Comparison of ENCODE assay signal across 8 cellular contexts in genomic region chr1:201506573-201507567, GRCh38. TPM values are rescaled to one million over a fixed set of nuclear protein-coding genes. Genes with fewer than 3 reads are reported as not detected.
A peak's percentile ranks its signal among the peaks of the same experiment; 100 is the strongest.
DNase-seq lines count a peak whose midpoint lies in the region; ATAC-seq and TF ChIP-seq lines count a peak whose summit lies in the region.

Gene CSRP1, minus strand, starts transcription at chr1:201507123. Its CDS starts 10,820 bp downstream, at chr1:201496303.

- H3K4me1 ChIP-seq in ES-I3 (ENCODE audit: insufficient read depth, low read length) (peaks cover 47% of the 10 kb centered on the region), GM23338 (ENCODE audit: insufficient read depth) (peaks cover 34% of the 10 kb centered on the region), Loucy (ENCODE audit: insufficient read depth, low read length, poor library complexity, severe bottlenecking) (peaks cover 59% of the 10 kb centered on the region), cardiac muscle cell (ENCODE audit: low read depth) (peaks cover 45% of the 10 kb centered on the region)

- H3K4me2 ChIP-seq in GM23338 (peak within 1 kb of the TSS; percentile 95), Loucy (ENCODE audit: low read depth, low read length, poor library complexity, severe bottlenecking) (peak within 1 kb of the TSS; percentile 82)

- H3K27me3 ChIP-seq in GM23338 (ENCODE audit: insufficient read depth) (peaks cover 39% of the 10 kb centered on the region), Loucy (ENCODE audit: insufficient read depth, low read length, poor library complexity, severe bottlenecking) (no peaks in the 10 kb centered on the region), cardiac muscle cell (no peaks in the 10 kb centered on the region)

- H4K20me1 ChIP-seq in GM23338 (replicated peaks; ENCODE audit: insufficient read depth) (no peaks in the 10 kb centered on the region), Loucy (ENCODE audit: insufficient read depth, low read length, poor library complexity, severe bottlenecking) (peaks cover 5% of the 10 kb centered on the region)

- no peak within 1 kb of the TSS for H3K27ac Mint-ChIP-seq in GM23338
- peak within 1 kb of the TSS; percentile 91 for H3K27ac Mint-ChIP-seq in activated naive CD8-positive, alpha-beta T cell
- H3K27ac Mint-ChIP-seq in type B pancreatic cell = peak within 1 kb of the TSS; percentile 99

- H2AFZ ChIP-seq in GM23338 (peak within 1 kb of the TSS; percentile 98), Loucy (ENCODE audit: low read length) (peak within 1 kb of the TSS; percentile 91)

- ATAC-seq in GM23338 = peak; percentile 59

- H3K36me3 Mint-ChIP-seq in GM23338 (ENCODE audit: low read depth) (no peaks in the 10 kb centered on the region), type B pancreatic cell (no peaks in the 10 kb centered on the region)
- H3K36me3 Mint-ChIP-seq in activated naive CD8-positive, alpha-beta T cell = no peaks in the 10 kb centered on the region

- DNase-seq in GM23338 (ENCODE audit: low spot score) = peak; percentile 52
- peak; percentile 72 for DNase-seq in SKM-1 treated with dmso at 0.1 percent for 144 hours (lab: John Stamatoyannopoulos, UW; ENCODE audit: unreplicated experiment)
- DNase-seq in cardiac muscle cell (ENCODE audit: low read depth in 1 of 2, low spot score in 1 of 2) = peak; percentile 54 to 91
- DNase-seq in posterior cingulate gyrus = peak; percentile 77 to 99 (median 91)
- no peak for DNase-seq in type B pancreatic cell (ENCODE audit: extremely low spot score, unreplicated experiment)

- peaks cover 36% of the 10 kb centered on the region for H3K27me3 Mint-ChIP-seq in GM23338 (ENCODE audit: insufficient read depth, low read depth, poor library complexity)
- H3K27me3 Mint-ChIP-seq in activated naive CD8-positive, alpha-beta T cell = no peaks in the 10 kb centered on the region
- no peaks in the 10 kb centered on the region for H3K27me3 Mint-ChIP-seq in type B pancreatic cell

- no peaks in the 10 kb centered on the region for H3K36me3 ChIP-seq in ES-I3 (ENCODE audit: insufficient read depth, low read length)
- H3K36me3 ChIP-seq in GM23338 (ENCODE audit: insufficient read depth) = no peaks in the 10 kb centered on the region
- H3K36me3 ChIP-seq in Loucy (ENCODE audit: insufficient read depth, low read length) = no peaks in the 10 kb centered on the region
- no peaks in the 10 kb centered on the region for H3K36me3 ChIP-seq in cardiac muscle cell

- H3K9me2 ChIP-seq in GM23338 (ENCODE audit: insufficient read depth) = no peaks in the 10 kb centered on the region
- no peaks in the 10 kb centered on the region for H3K9me2 ChIP-seq in Loucy (replicated peaks; ENCODE audit: low read depth, low read length)

- TF ChIP-seq CTCF in GM23338 (conservative IDR thresholded peaks at IDR 0.05; ENCODE audit: low read depth in 2 of 2) = peak in 1 of 2 experiments; percentile 12; a peak in 2 of 4 replicates
- TF ChIP-seq CTCF in Loucy (conservative IDR thresholded peaks at IDR 0.05; ENCODE audit: low read length) = no peak
- TF ChIP-seq CTCF in cardiac muscle cell (IDR thresholded peaks at IDR 0.05; ENCODE audit: low read depth, low read length) = no peak
- no peak for TF ChIP-seq CTCF in type B pancreatic cell (conservative IDR thresholded peaks at IDR 0.05)

- H3K4me3 Mint-ChIP-seq in GM23338 (peak within 1 kb of the TSS; percentile 79), type B pancreatic cell (peak within 1 kb of the TSS; percentile 83)
- peak within 1 kb of the TSS; percentile 93 for H3K4me3 Mint-ChIP-seq in activated naive CD8-positive, alpha-beta T cell

- H3K9me3 Mint-ChIP-seq in GM23338 = no peaks in the 10 kb centered on the region
- no peaks in the 10 kb centered on the region for H3K9me3 Mint-ChIP-seq in activated naive CD8-positive, alpha-beta T cell (ENCODE audit: low read depth)
- H3K9me3 Mint-ChIP-seq in type B pancreatic cell = no peaks in the 10 kb centered on the region

- H3F3A ChIP-seq in GM23338 (replicated peaks; ENCODE audit: low read depth) = peaks cover 15% of the 10 kb centered on the region; the same call in 1 of the 2 replicates
- H3F3A ChIP-seq in Loucy (ENCODE audit: low read depth) = 0 out of 2 replicates have a peak, but pooled peaks cover 4% of the 10 kb centered on the region

- peaks cover 3% of the 10 kb centered on the region; the same call in 1 of the 2 replicates for H3K79me2 ChIP-seq in GM23338 (replicated peaks; ENCODE audit: insufficient read depth)
- peaks cover 65% of the 10 kb centered on the region for H3K79me2 ChIP-seq in Loucy (ENCODE audit: insufficient read depth, low read length)

- H3K4me3 ChIP-seq in GM23338 (peak within 1 kb of the TSS; percentile 65), Loucy (ENCODE audit: low read length, poor library complexity, severe bottlenecking) (peak within 1 kb of the TSS; percentile 86), cardiac muscle cell (peak within 1 kb of the TSS; percentile 21)

- H3K27ac ChIP-seq in GM23338 (ENCODE audit: low read depth) (no peak within 1 kb of the TSS), cardiac muscle cell (peak within 1 kb of the TSS; percentile 99)

- H3K9me3 ChIP-seq in ES-I3 (ENCODE audit: control insufficient read depth, insufficient read depth, low read length) = no peaks in the 10 kb centered on the region
- no peaks in the 10 kb centered on the region for H3K9me3 ChIP-seq in Loucy (ENCODE audit: insufficient read depth, low read depth, low read length)
- H3K9me3 ChIP-seq in cardiac muscle cell (ENCODE audit: low read depth) = no peaks in the 10 kb centered on the region

- H3K4me1 Mint-ChIP-seq in GM23338 (peaks cover 49% of the 10 kb centered on the region), type B pancreatic cell (ENCODE audit: unreplicated experiment) (peaks cover 44% of the 10 kb centered on the region)
- peaks cover 49% of the 10 kb centered on the region for H3K4me1 Mint-ChIP-seq in activated naive CD8-positive, alpha-beta T cell (ENCODE audit: low read depth)

- intact Hi-C loops in posterior cingulate gyrus (cut with DNase I) = no loop called here

- peak within 1 kb of the TSS; percentile 55 for H3K9ac ChIP-seq in ES-I3 (ENCODE audit: low read depth, low read length)
- peak within 1 kb of the TSS; percentile 96 for H3K9ac ChIP-seq in Loucy (ENCODE audit: low read depth, low read length, poor library complexity, severe bottlenecking)

TF ChIP-seq in GM23338, 12 proteins besides CTCF, POLR2A, EP300 and RAD21:
- no peak for TF ChIP-seq STAT1 (IDR thresholded peaks at IDR 0.05; ENCODE audit: unreplicated experiment)
- TF ChIP-seq EZH2 (IDR thresholded peaks at IDR 0.05; ENCODE audit: low read depth, unreplicated experiment) = peak; percentile 43
TF ChIP-seq in GM23338: peak in this region for 1.

RNA-seq across cellular contexts. Expression of gene CSRP1, which starts in this region (rescaled TPM):
- total RNA-seq in GM23338 (2014; rRNA removed; shearing (Covaris generic)) = 24.1 and 29.9 TPM in 2 replicates
- polyA plus RNA-seq in GM23338 (2016; fragmentation: Nextera tagmentation; extraction: Ambion mirVana) (5.8 and 6.2 TPM in 2 replicates), cardiac muscle cell (76.4 and 78.9 TPM in 2 replicates)
- total RNA-seq in cardiac muscle cell (135 and 174 TPM in 2 replicates), type B pancreatic cell (ENCODE audit: low replicate concordance) (7.3 and 139 TPM in 2 replicates)

Comparison
In these comparisons a context has a peak if more than half of its experiments do, and no peak if none do; other contexts are left out.
1. RNA of gene CSRP1 (polyA plus RNA-seq): 76.4 to 78.9 TPM in cardiac muscle cell; 5.8 to 6.2 TPM in GM23338; every median in the first group is over 10 times any median in the second.
2. H3K4me3 ChIP-seq: peak in every context shown above with its lines; median percentile 86 in Loucy; 65 in GM23338; 21 in cardiac muscle cell.
3. Peak in every context shown above with its lines, with median percentiles within 50 percentile points of each other: H3K4me3 Mint-ChIP-seq.